In genomic region chr7:57412168-57412567, GRCh38 we compare ENCODE assay signal across 33 cellular contexts. TPM values are rescaled to one million over a fixed set of nuclear protein-coding genes. Genes with fewer than 3 reads are reported as not detected.
"Had no signal": no experiment of that assay in that cellular context is flagged by ENCODE, and none has a peak within 500 bp of the region (broad histone marks: within the 10 kb centered on the region; RNA-seq: fewer than 3 reads in every experiment).

No MANE protein-coding gene starts in this region.

- H3K4me1 ChIP-seq: ascending aorta had no signal

- H3K27ac ChIP-seq: ascending aorta, cardiac muscle cell, VCaP had no signal

- H3K36me3 ChIP-seq: ascending aorta, cardiac muscle cell had no signal

- DNase-seq: activated B cell treated with CpG ODN at 0.5 μM for 24 hours; activated CD4-positive, alpha-beta memory T cell treated with anti-CD3 and anti-CD28 coated beads, Interleukin-2, amount 10 ng/mL, durations not matched to agents 7 days and 5 days; activated CD4-positive, alpha-beta T cell treated with anti-CD3 and anti-CD28 coated beads for 4 hours; activated CD4-positive, alpha-beta T cell treated with anti-CD3 and anti-CD28 coated beads, Interleukin-2, amount 10 ng/mL, durations not matched to agents 24 days and 14 days; activated CD4-positive, alpha-beta T cell treated with anti-CD3 and anti-CD28 coated beads, Interleukin-2, amount 50 U/mL, for 48 hours; activated CD4-positive, CD25-positive, alpha-beta regulatory T cell treated with anti-CD3 and anti-CD28 coated beads, Interleukin-2, amount 50 U/mL, for 72 hours; activated CD8-positive, alpha-beta memory T cell treated with anti-CD3 and anti-CD28 coated beads for 24 hours; activated CD8-positive, alpha-beta memory T cell treated with anti-CD3 and anti-CD28 coated beads, Interleukin-2, amount 10 ng/mL, durations not matched to agents 7 days and 5 days; activated CD8-positive, alpha-beta memory T cell treated with anti-CD3 and anti-CD28 coated beads, Interleukin-2, amount 50 U/mL, for 48 hours; activated CD8-positive, alpha-beta T cell treated with anti-CD3 and anti-CD28 coated beads, Interleukin-2, amount 10 ng/mL, durations not matched to agents 7 days and 5 days; activated effector memory CD4-positive, alpha-beta T cell treated with Interleukin-2 at 50 U/mL for 16 hours; activated gamma-delta T cell; activated naive CD4-positive, alpha-beta T cell treated with anti-CD3 and anti-CD28 coated beads, Interleukin-2, amount 10 ng/mL, durations not matched to agents 7 days and 5 days; activated naive CD4-positive, alpha-beta T cell treated with Interleukin-2 at 50 U/mL for 16 hours; activated naive CD8-positive, alpha-beta T cell treated with anti-CD3 and anti-CD28 coated beads, Interleukin-2, amount 10 ng/mL, durations not matched to agents 7 days and 5 days; activated naive CD8-positive, alpha-beta T cell treated with anti-CD3 and anti-CD28 coated beads, Interleukin-2, amount 50 U/mL, for 24 hours; activated T-cell treated with anti-CD3 and anti-CD28 coated beads, Interleukin-2, amount 50 U/mL, for 24 hours; activated T-cell treated with anti-CD3 and anti-CD28 coated beads, Interleukin-2, amount 50 U/mL, for 48 hours; amygdala; anterior cingulate cortex; caudate nucleus; cerebellar nuclear complex; T-helper 1 cell; T-helper 2 cell; T-helper 9 cell had no signal

- FAIRE-seq: bronchial epithelial cell, TTC549 had no signal

- H3K27me3 ChIP-seq: ascending aorta, cardiac muscle cell had no signal

- H3K9me3 ChIP-seq: ascending aorta had no signal

- H3K4me3 ChIP-seq: ascending aorta, cardiac muscle cell had no signal

RNA-seq across cellular contexts. Expression of gene ZNF716, which starts 37.8 kb away (rescaled TPM):
- total RNA-seq: activated B cell treated with CpG ODN at 0.5 μM for 24 hours; activated CD4-positive, alpha-beta memory T cell treated with anti-CD3 and anti-CD28 coated beads, Interleukin-2, amount 10 ng/mL, durations not matched to agents 7 days and 5 days; activated CD4-positive, alpha-beta T cell treated with anti-CD3 and anti-CD28 coated beads, Interleukin-2, amount 10 ng/mL, durations not matched to agents 24 days and 14 days; activated CD8-positive, alpha-beta memory T cell treated with anti-CD3 and anti-CD28 coated beads, Interleukin-2, amount 10 ng/mL, durations not matched to agents 7 days and 5 days; activated CD8-positive, alpha-beta T cell treated with anti-CD3 and anti-CD28 coated beads, Interleukin-2, amount 10 ng/mL, durations not matched to agents 7 days and 5 days; activated naive CD8-positive, alpha-beta T cell treated with anti-CD3 and anti-CD28 coated beads, Interleukin-2, amount 10 ng/mL, durations not matched to agents 7 days and 5 days; activated T-helper 2 cell treated with anti-CD3 and anti-CD28 coated beads, Interferon-gamma antibody, Interleukin-2, Interleukin-4, amounts not matched to agents 10 μg/mL and 5 μg/mL and 100 μg/mL, durations not matched to agents 14 hours and 24 hours and 36 hours; ascending aorta; bronchial epithelial cell; cardiac muscle cell; chondrocyte had no signal
- polyA plus RNA-seq: adipose tissue, cardiac muscle cell had no signal
